Comparison of ENCODE assay signal across 8 cellular contexts in the genomic region with DNA sequence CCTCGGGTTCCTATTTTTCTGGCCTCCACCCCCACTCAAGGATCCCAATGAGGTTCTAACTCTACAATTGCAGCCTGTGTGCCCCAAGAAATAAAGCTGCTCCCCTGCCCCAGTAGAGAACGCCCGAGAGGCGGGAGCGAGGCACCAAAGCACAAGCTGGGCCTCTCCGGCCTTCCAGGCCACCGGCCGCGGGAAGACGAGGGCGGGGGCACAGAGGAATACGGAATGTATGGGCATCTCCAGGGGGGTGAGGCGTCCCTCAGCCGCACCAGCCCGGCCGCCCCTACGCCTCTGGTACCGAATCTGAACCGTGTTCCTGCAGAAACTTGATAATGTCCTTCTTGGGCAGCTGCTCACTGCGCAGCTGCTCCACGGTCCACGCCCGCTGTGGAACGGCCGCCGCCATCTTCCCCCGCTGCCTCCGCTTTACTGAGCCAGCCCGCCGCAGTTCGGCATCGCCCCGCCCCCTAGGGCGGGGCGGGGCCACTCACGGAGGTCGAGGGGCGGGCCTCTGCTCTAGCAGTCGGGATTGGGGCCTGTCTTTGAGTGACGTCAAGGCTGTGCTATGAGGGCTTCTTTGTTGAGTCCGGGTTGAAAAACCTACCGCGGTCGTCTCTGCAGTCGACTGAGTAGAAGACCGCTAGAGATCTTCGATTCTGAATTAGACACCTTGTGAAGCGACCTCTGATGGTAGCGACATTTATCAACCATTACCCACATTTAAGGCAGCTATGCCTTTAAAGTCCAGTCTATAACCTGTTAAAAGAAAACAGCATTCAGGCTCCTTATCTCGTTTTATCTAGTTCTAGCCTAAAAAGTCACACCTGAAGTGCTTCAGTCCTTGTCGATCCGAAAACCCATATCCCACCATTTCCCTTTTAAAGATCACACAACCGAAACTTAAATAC. TPM values are rescaled to one million over a fixed set of nuclear protein-coding genes. Genes with fewer than 3 reads are reported as not detected.
DNase-seq lines count a peak whose midpoint lies in the region; ATAC-seq and TF ChIP-seq lines count a peak whose summit lies in the region.

Gene FKBP3, minus strand, starts transcription at position 431 of the 908 bp plus-strand sequence. Its CDS starts 25 bp downstream, at position 406.

- WGBS in lower leg skin, 2 donors = 0% methylated on average over 44 to 53 of the region's 53 CpGs

- TF ChIP-seq CTCF in lower leg skin (IDR thresholded peaks at IDR 0.05) = no peak

- H3K4me3 ChIP-seq in duodenal mucosa (ENCODE audit: low read depth in 1 of 2, low read length in 2 of 2) (peak within 1 kb of the TSS; percentile 93 to 97), lower leg skin (ENCODE audit: low read depth, poor library complexity, severe bottlenecking) (peak within 1 kb of the TSS; percentile 74)

- peaks cover 28% of the 10 kb centered on the region for H3K4me1 Mint-ChIP-seq in activated CD4-positive, alpha-beta memory T cell treated with anti-CD3 and anti-CD28 coated beads for 36 hours (ENCODE audit: low read depth)

- intact Hi-C loops in activated CD4-positive, alpha-beta memory T cell treated with anti-CD3 and anti-CD28 coated beads for 36 hours (cut with micrococcal nuclease) = loop anchor here (1.0 kb wide), 7 partner anchors 20 to 237 kb away; partner anchors contain the start of genes MIS18BP1, PRPF39 and TOGARAM1
- intact Hi-C loops in lower leg skin (cut with DNase I; ENCODE audit: low total_unique reads) = no loop called here

- H3K27ac Mint-ChIP-seq in activated CD4-positive, alpha-beta memory T cell treated with anti-CD3 and anti-CD28 coated beads for 36 hours = peak within 1 kb of the TSS; percentile 98

- no peaks in the 10 kb centered on the region for H3K27me3 Mint-ChIP-seq in activated CD4-positive, alpha-beta memory T cell treated with anti-CD3 and anti-CD28 coated beads for 36 hours

- peak within 1 kb of the TSS; percentile 99 for H3K4me3 Mint-ChIP-seq in activated CD4-positive, alpha-beta memory T cell treated with anti-CD3 and anti-CD28 coated beads for 36 hours

- H3K9me3 ChIP-seq in duodenal mucosa (ENCODE audit: control insufficient read depth in 1 of 2, low read length in 2 of 2) = no peaks in the 10 kb centered on the region

- CTCF ChIA-PET in activated CD4-positive, alpha-beta memory T cell treated with anti-CD3 and anti-CD28 coated beads for 36 hours (lab: Charles Lee) = interaction anchor here (0.8 to 1.6 kb wide), 5 partner anchors 17 to 220 kb away, joined by 3 to 5 read pairs (median 3); partner anchors contain the start of genes KLHL28 and TOGARAM1

- DNase-seq in CD1c-positive myeloid dendritic cell (ENCODE audit: extremely low spot score) (peak; percentile 99), NCI-H82 (lab: John Stamatoyannopoulos, UW) (peak; percentile 99), lower leg skin (ENCODE audit: low spot score in 2 of 2) (peak; percentile 98)
- DNase-seq in activated CD4-positive, alpha-beta memory T cell treated with anti-CD3 and anti-CD28 coated beads for 36 hours = peak; percentile 96
- peak; percentile 90 to 92 (median 91) for DNase-seq in stimulated activated CD4-positive, alpha-beta T cell treated with anti-CD3 and anti-CD28 coated beads, TNF-alpha, amount 100 ng/mL, for 1 hour (ENCODE audit: low read depth in 3 of 3, low spot score in 1 of 3)

- POLR2A ChIA-PET in activated CD4-positive, alpha-beta memory T cell treated with anti-CD3 and anti-CD28 coated beads for 36 hours (lab: Charles Lee) = interaction anchor here (0.7 to 3.3 kb wide), 5 partner anchors 18 to 237 kb away, joined by 3 to 26 read pairs (median 5); partner anchors contain the start of genes KLHL28, PRPF39 and TOGARAM1

- no peaks in the 10 kb centered on the region for H3K27me3 ChIP-seq in duodenal mucosa (ENCODE audit: control insufficient read depth in 1 of 2, insufficient read depth in 2 of 2, low read length in 2 of 2)

- H3K4me1 ChIP-seq in duodenal mucosa (ENCODE audit: control insufficient read depth in 1 of 2, insufficient read depth in 2 of 2, low read length in 2 of 2) = peaks cover 18 to 22% of the 10 kb centered on the region in 2 donors

- peak within 1 kb of the TSS; percentile 75 to 96 for H3K9ac ChIP-seq in duodenal mucosa (ENCODE audit: low read depth in 1 of 2, low read length in 2 of 2)

- no peaks in the 10 kb centered on the region for H3K36me3 ChIP-seq in duodenal mucosa (ENCODE audit: control insufficient read depth in 1 of 2, insufficient read depth in 2 of 2, low read length in 2 of 2)

- ATAC-seq in GM19395 (IDR thresholded peaks at IDR 0.05; ENCODE audit: unreplicated experiment) (peak; percentile 93), HG03571 (IDR thresholded peaks at IDR 0.05; ENCODE audit: unreplicated experiment) (peak; percentile 89)

- TF ChIP-seq POLR2A in lower leg skin (IDR thresholded peaks at IDR 0.05) = peak in 1 of 2 donors; percentile 69

- H3K36me3 Mint-ChIP-seq in activated CD4-positive, alpha-beta memory T cell treated with anti-CD3 and anti-CD28 coated beads for 36 hours = peaks cover 4% of the 10 kb centered on the region

- no peaks in the 10 kb centered on the region for H3K9me3 Mint-ChIP-seq in activated CD4-positive, alpha-beta memory T cell treated with anti-CD3 and anti-CD28 coated beads for 36 hours

- H3K27ac ChIP-seq in duodenal mucosa (ENCODE audit: low read depth, low read length) = peak within 1 kb of the TSS; percentile 89

RNA-seq across cellular contexts. Expression of gene FKBP3, which starts in this region (rescaled TPM):
- total RNA-seq in activated CD4-positive, alpha-beta memory T cell treated with anti-CD3 and anti-CD28 coated beads for 36 hours = 10 to 100 TPM; 71.2 to 72.4 TPM
- 10 to 100 TPM; 21.0 to 23.5 (median 21.2) TPM for total RNA-seq in lower leg skin

Comparison
In these comparisons a context has a peak if more than half of its experiments do, and no peak if none do; other contexts are left out.
1. Peak in every context shown above with its lines: DNase-seq, ATAC-seq, H3K4me3 ChIP-seq and H3K27ac ChIP-seq.